In genomic region chr7:26863504-26864308, GRCh38 we compare ENCODE assay signal across 8 cellular contexts. TPM values are rescaled to one million over a fixed set of nuclear protein-coding genes. Genes with fewer than 3 reads are reported as not detected.
A peak's percentile ranks its signal among the peaks of the same experiment; 100 is the strongest.
DNase-seq lines count a peak whose midpoint lies in the region; ATAC-seq and TF ChIP-seq lines count a peak whose summit lies in the region.

No MANE protein-coding gene starts in this region.

- H3K36me3 ChIP-seq in SJSA1 (no peaks in the 10 kb centered on the region), mesenchymal stem cell (ENCODE audit: control insufficient read depth in 1 of 2, insufficient read depth in 2 of 2, low read depth in 1 of 2, low read length in 2 of 2) (no peaks in the 10 kb centered on the region), tibial artery (no peaks in the 10 kb centered on the region)

- peak overlapping the region; percentile 38 for H4K8ac ChIP-seq in mesenchymal stem cell (ENCODE audit: low read length)

- peak overlapping the region; percentile 86 for H3K4me3 ChIP-seq in GM08714 (ENCODE audit: low read length)
- peak overlapping the region; percentile 56 for H3K4me3 ChIP-seq in SJSA1
- peak overlapping the region; percentile 80 for H3K4me3 ChIP-seq in coronary artery
- peak overlapping the region; percentile 74 to 95 for H3K4me3 ChIP-seq in mesenchymal stem cell (ENCODE audit: insufficient read depth in 1 of 2, low read depth in 1 of 2, low read length in 2 of 2)
- peak overlapping the region; percentile 66 to 72 for H3K4me3 ChIP-seq in tibial artery

- H3K79me1 ChIP-seq in mesenchymal stem cell (replicated peaks; ENCODE audit: low read length, poor library complexity, severe bottlenecking) = peaks cover 3% of the 10 kb centered on the region

- H3K9me3 ChIP-seq in SJSA1 (replicated peaks) = no peaks in the 10 kb centered on the region
- H3K9me3 ChIP-seq in mesenchymal stem cell (ENCODE audit: control insufficient read depth, low read length) = no peaks in the 10 kb centered on the region
- no peaks in the 10 kb centered on the region for H3K9me3 ChIP-seq in tibial artery

- peak overlapping the region; percentile 94 for H3K9ac ChIP-seq in mesenchymal stem cell (ENCODE audit: low read length)

- TF ChIP-seq CTCF in coronary artery (IDR thresholded peaks at IDR 0.05) = no peak
- no peak for TF ChIP-seq CTCF in tibial artery (IDR thresholded peaks at IDR 0.05)

- peak overlapping the region; percentile 67 for H3K4me2 ChIP-seq in mesenchymal stem cell (ENCODE audit: low read length, poor library complexity, severe bottlenecking)

- WGBS in mesenchymal stem cell = 2% methylated on average over 6 of the region's 17 CpGs

- peak overlapping the region; percentile 44 for H4K91ac ChIP-seq in mesenchymal stem cell (ENCODE audit: low read length)

- H3K27ac ChIP-seq in SJSA1 = no peak overlapping the region
- H3K27ac ChIP-seq in coronary artery = peak overlapping the region; percentile 60 to 86
- H3K27ac ChIP-seq in mesenchymal stem cell (ENCODE audit: low read length, poor library complexity, severe bottlenecking) = peak overlapping the region; percentile 19
- peak overlapping the region; percentile 85 to 86 for H3K27ac ChIP-seq in tibial artery

- no peak overlapping the region for H2AK5ac ChIP-seq in mesenchymal stem cell (ENCODE audit: low read length, severe bottlenecking)

- in situ Hi-C loops in ACHN (cut with HindIII; ENCODE audit: low pct_ligation_motif_present, low pct_unique_long_range_greater_than_20kb, low sequenced_read_pairs) = no loop called here

- peak overlapping the region in 1 of 2 experiments; percentile 48 for H3K23ac ChIP-seq in mesenchymal stem cell (ENCODE audit: low read length in 2 of 2)

- peak overlapping the region; percentile 91 for H2BK15ac ChIP-seq in mesenchymal stem cell (ENCODE audit: low read depth, poor library complexity, severe bottlenecking)

- no peak overlapping the region for H2BK5ac ChIP-seq in mesenchymal stem cell (ENCODE audit: low read depth, low read length, poor library complexity, severe bottlenecking)

- H3K4ac ChIP-seq in mesenchymal stem cell (ENCODE audit: low read depth in 1 of 2, low read length in 2 of 2) = peak overlapping the region in 1 of 2 experiments; percentile 64

- peak overlapping the region in 1 of 2 experiments; percentile 12 for H3K14ac ChIP-seq in mesenchymal stem cell (ENCODE audit: low read length in 2 of 2)

- H3K18ac ChIP-seq in mesenchymal stem cell (ENCODE audit: low read depth in 1 of 2, low read length in 2 of 2) = peak overlapping the region; percentile 14 to 82

- H2BK120ac ChIP-seq in mesenchymal stem cell (ENCODE audit: low read depth, low read length) = peak overlapping the region; percentile 12

- DNase-seq in ACHN = peak; percentile 50
- DNase-seq in SJSA1 (ENCODE audit: low read depth in 1 of 2, low spot score in 2 of 2) = no peak
- DNase-seq in coronary artery (ENCODE audit: low spot score) = no peak
- DNase-seq in mesenchymal stem cell = peak; percentile 52
- no peak for DNase-seq in tibial artery
- no peak for DNase-seq in NCI-H69 (lab: John Stamatoyannopoulos, UW)

- peak; percentile 15 for ATAC-seq in HG03066 (IDR thresholded peaks at IDR 0.05; ENCODE audit: low read depth, unreplicated experiment)

- H3K27me3 ChIP-seq in SJSA1 (replicated peaks) (peaks cover 2% of the 10 kb centered on the region; the same call in 1 of the 2 replicates), mesenchymal stem cell (ENCODE audit: control insufficient read depth in 1 of 2, insufficient read depth in 1 of 2, low read length in 2 of 2) (no peaks in the 10 kb centered on the region), tibial artery (peaks cover 0 to 20% of the 10 kb centered on the region in 2 donors)

- intact Hi-C loops in tibial artery (cut with DNase I; ENCODE audit: low total_unique reads) = loop anchor here (5.0 to 10.0 kb wide), 4 partner anchors 294 to 1001 kb away; partner anchors contain the start of gene HOXA7

- H3K4me1 ChIP-seq in SJSA1 (replicated peaks) (peaks cover 9% of the 10 kb centered on the region), mesenchymal stem cell (ENCODE audit: control insufficient read depth, insufficient read depth, low read depth, low read length) (peaks cover 2% of the 10 kb centered on the region), tibial artery (peaks cover 0 to 10% (median 0%) of the 10 kb centered on the region in 4 donors)

- peak overlapping the region; percentile 74 for H2AFZ ChIP-seq in mesenchymal stem cell (ENCODE audit: low read depth, low read length)

- H2BK12ac ChIP-seq in mesenchymal stem cell (ENCODE audit: low read length in 2 of 2) = peak overlapping the region in 1 of 2 experiments; percentile 33

RNA-seq across cellular contexts. Expression of gene SKAP2, which starts 0.7 kb away (rescaled TPM):
- 8.8 and 16.4 TPM in 2 replicates for total RNA-seq in SJSA1 (2014; rRNA removed; shearing (Covaris generic))
- polyA plus RNA-seq in mesenchymal stem cell (2013, experiment 1 of 2) = 12.3 TPM
- polyA plus RNA-seq in mesenchymal stem cell (2013, experiment 2 of 2) = 12.3 TPM

Comparison
In these comparisons a context has a peak if more than half of its experiments do, and no peak if none do; other contexts are left out.
1. DNase-seq: peak in ACHN (single experiment) and mesenchymal stem cell (single experiment); none in SJSA1 (0 of 2), coronary artery (single experiment), tibial artery (0 of 2) and NCI-H69 (single experiment).
2. Peak in every context shown above with its lines, with median percentiles within 50 percentile points of each other: H3K4me3 ChIP-seq.